8 cellular contexts compared by ENCODE assay signal in the genomic region with DNA sequence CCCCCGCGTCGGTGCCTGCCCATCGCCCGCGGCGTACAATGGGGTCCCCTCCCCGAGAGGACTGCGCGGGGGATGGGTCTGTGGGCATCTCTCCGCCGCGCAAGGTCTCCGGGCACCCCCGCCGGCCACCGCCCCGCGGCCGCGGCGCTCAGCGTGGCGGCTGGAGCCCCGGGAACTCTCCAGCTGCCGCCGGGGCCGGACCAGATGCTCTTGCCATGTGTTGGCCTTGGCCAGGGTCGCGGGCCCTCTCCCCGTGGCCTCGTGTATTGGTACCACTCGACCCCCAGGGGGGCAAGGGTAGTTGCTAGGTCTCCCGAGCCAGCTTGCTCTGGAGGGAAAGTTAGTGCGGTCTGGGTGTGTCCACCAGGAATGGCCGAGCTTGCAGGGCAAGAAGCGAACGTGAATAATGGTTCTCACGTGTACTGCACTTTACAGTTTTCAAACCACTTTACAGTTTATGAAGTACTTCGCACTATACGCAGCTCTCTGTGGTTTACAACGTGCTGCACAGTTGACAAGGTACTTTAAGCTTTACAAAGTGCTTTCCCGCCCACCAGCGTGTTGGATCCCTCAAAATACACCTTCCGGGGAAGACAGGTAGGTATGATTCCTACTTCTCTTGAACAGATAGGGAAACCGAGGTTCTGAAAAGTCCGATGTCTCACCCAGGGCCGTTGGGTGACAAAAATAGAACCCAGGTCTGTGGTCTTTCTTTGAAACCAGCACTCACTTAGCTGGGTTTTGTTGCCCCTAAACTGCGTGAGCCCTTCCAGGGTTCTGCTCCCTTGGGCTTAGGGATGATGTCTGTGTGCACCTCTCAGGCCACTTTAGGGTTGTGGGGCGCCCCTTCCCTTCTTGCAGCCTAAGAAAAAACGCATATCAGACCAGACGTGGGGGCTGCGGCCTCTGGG.
DNase-seq lines count a peak whose midpoint lies in the region; ATAC-seq and TF ChIP-seq lines count a peak whose summit lies in the region.

No MANE protein-coding gene starts in this region.

- no peaks in the 10 kb centered on the region for H3K36me3 Mint-ChIP-seq in stimulated activated memory B cell treated with anti-CD40 and anti-IgM and Interleukin-4, amounts not matched to agents 10 μg/mL and 1 μg/mL and 100 μg/mL, for 72 hours

- H3K27ac ChIP-seq in iPS DF 6.9 (ENCODE audit: low read length), result no peak overlapping the region

- peaks cover 23% of the 10 kb centered on the region for H3K4me1 Mint-ChIP-seq in stimulated activated memory B cell treated with anti-CD40 and anti-IgM and Interleukin-4, amounts not matched to agents 10 μg/mL and 1 μg/mL and 100 μg/mL, for 72 hours

- peaks cover 12% of the 10 kb centered on the region for H3K27me3 ChIP-seq in iPS DF 6.9 (ENCODE audit: control insufficient read depth, insufficient read depth, low read length)

- ATAC-seq in stimulated activated memory B cell treated with anti-CD40 and anti-IgM and Interleukin-4, amounts not matched to agents 10 μg/mL and 1 μg/mL and 100 μg/mL, for 72 hours, result no peak
- ATAC-seq in HG02970 (IDR thresholded peaks at IDR 0.05; ENCODE audit: low FRiP score, unreplicated experiment) (no peak), HG03097 (IDR thresholded peaks at IDR 0.05; ENCODE audit: low FRiP score, unreplicated experiment) (no peak)

- no peaks in the 10 kb centered on the region for H3K9me3 ChIP-seq in iPS DF 6.9 (ENCODE audit: control insufficient read depth, insufficient read depth, low read length)

- peaks cover 76% of the 10 kb centered on the region for H3K27me3 Mint-ChIP-seq in stimulated activated memory B cell treated with anti-CD40 and anti-IgM and Interleukin-4, amounts not matched to agents 10 μg/mL and 1 μg/mL and 100 μg/mL, for 72 hours

- H3K4me3 ChIP-seq in WI38 (ENCODE audit: low read depth, low read length) (peak overlapping the region; percentile 74), iPS DF 6.9 (ENCODE audit: low read length) (peak overlapping the region; percentile 50; the same call in 1 of the 2 replicates)

- peak; percentile 60 for DNase-seq in activated CD8-positive, alpha-beta memory T cell treated with anti-CD3 and anti-CD28 coated beads for 24 hours
- no peak for DNase-seq in activated CD8-positive, alpha-beta memory T cell treated with anti-CD3 and anti-CD28 coated beads, Interleukin-2, amount 50 U/mL, for 4 hours
- DNase-seq in iPS DF 6.9 (ENCODE audit: low read depth, low spot score) (no peak), erythroblast (lab: John Stamatoyannopoulos, UW) (no peak)

- H3K4me3 Mint-ChIP-seq in stimulated activated memory B cell treated with anti-CD40 and anti-IgM and Interleukin-4, amounts not matched to agents 10 μg/mL and 1 μg/mL and 100 μg/mL, for 72 hours, result peak overlapping the region; percentile 55

- H3K27ac Mint-ChIP-seq in stimulated activated memory B cell treated with anti-CD40 and anti-IgM and Interleukin-4, amounts not matched to agents 10 μg/mL and 1 μg/mL and 100 μg/mL, for 72 hours, result no peak overlapping the region

- no peak for TF ChIP-seq CTCF in WI38 (IDR thresholded peaks at IDR 0.05; ENCODE audit: low read depth, low read length)

- no peaks in the 10 kb centered on the region for H3K9me3 Mint-ChIP-seq in stimulated activated memory B cell treated with anti-CD40 and anti-IgM and Interleukin-4, amounts not matched to agents 10 μg/mL and 1 μg/mL and 100 μg/mL, for 72 hours

- H3K4me1 ChIP-seq in iPS DF 6.9 (ENCODE audit: control insufficient read depth, insufficient read depth, low read length), result 0 out of 2 replicates have a peak, but pooled peaks cover 2% of the 10 kb centered on the region

- H3K36me3 ChIP-seq in iPS DF 6.9 (ENCODE audit: control insufficient read depth, insufficient read depth, low read length), result no peaks in the 10 kb centered on the region

- WGBS in iPS DF 6.9 (ENCODE audit: insufficient coverage, insufficient read length), result no CpG with 5 or more reads among the region's 53 CpGs

- TF ChIP-seq POLR2A in erythroblast (IDR thresholded peaks at IDR 0.05; ENCODE audit: low read length), result no peak
